In genomic region chr16:12375341-12375740, GRCh38 we compare ENCODE assay signal across 18 cellular contexts.
DNase-seq lines count a peak whose midpoint lies in the region; ATAC-seq, FAIRE-seq and TF ChIP-seq lines count a peak whose summit lies in the region.
"Had no signal": no experiment of that assay in that cellular context is flagged by ENCODE, and none has a peak within 500 bp of the region (broad histone marks: within the 10 kb centered on the region; RNA-seq: fewer than 3 reads in every experiment).

No MANE protein-coding gene starts in this region.

- H3K27me3 ChIP-seq in mesenchymal stem cell (ENCODE audit: control insufficient read depth in 1 of 2, insufficient read depth in 1 of 2, low read length in 2 of 2) (no peaks in the 10 kb centered on the region), aorta (ENCODE audit: control insufficient read depth in 1 of 2, insufficient read depth in 2 of 2, low read length in 1 of 2) (no peaks in the 10 kb centered on the region), HepG2 (ENCODE audit: control insufficient read depth in 1 of 2, insufficient read depth in 2 of 2, low read length in 2 of 2) (no peaks in the 10 kb centered on the region)

- TF ChIP-seq RAD21 in HepG2 (CRISPR knock-in tag; IDR thresholded peaks at IDR 0.05) = no peak

- POLR2A ChIA-PET in HepG2 (lab: Yijun Ruan, JAX) = no interaction called here

- BruUV-seq in HepG2 (replicated peaks; lab: Mats Ljungman, UMichigan) = no TSS peak

- peak overlapping the region in 1 of 2 experiments; percentile 29 for H3K4me3 ChIP-seq in mesenchymal stem cell (ENCODE audit: insufficient read depth in 1 of 2, low read depth in 1 of 2, low read length in 2 of 2)
- no peak overlapping the region for H3K4me3 ChIP-seq in aorta (ENCODE audit: low read length in 2 of 2)
- no peak overlapping the region for H3K4me3 ChIP-seq in HepG2 (replicated peaks in 1 of 3; ENCODE audit: insufficient read depth in 1 of 3, low read depth in 2 of 3, low read length in 3 of 3)
- H3K4me3 ChIP-seq: SK-N-MC had no signal

- no peak for TF ChIP-seq CTCF in HepG2 (CRISPR knock-in tag; IDR thresholded peaks at IDR 0.05)

- in situ Hi-C loops in HepG2 (cut with HindIII; ENCODE audit: extremely low pct_ligation_motif_present, low pct_unique_long_range_greater_than_20kb) = no loop called here

- H3K4me1 ChIP-seq in mesenchymal stem cell (ENCODE audit: control insufficient read depth, insufficient read depth, low read depth, low read length) = peaks cover 2% of the 10 kb centered on the region
- H3K4me1 ChIP-seq in aorta (ENCODE audit: control insufficient read depth in 1 of 2, insufficient read depth in 2 of 2, low read length in 2 of 2) = peaks cover 0 to 2% of the 10 kb centered on the region in 2 donors
- H3K4me1 ChIP-seq in HepG2 (ENCODE audit: insufficient read depth, low read length) = peaks cover 15% of the 10 kb centered on the region

- H3K36me3 ChIP-seq in mesenchymal stem cell (ENCODE audit: control insufficient read depth in 1 of 2, insufficient read depth in 2 of 2, low read depth in 1 of 2, low read length in 2 of 2) (no peaks in the 10 kb centered on the region), aorta (ENCODE audit: control insufficient read depth in 1 of 2, insufficient read depth in 2 of 2, low read length in 1 of 2) (no peaks in the 10 kb centered on the region), HepG2 (replicated peaks in 1 of 2; ENCODE audit: control insufficient read depth in 1 of 2, insufficient read depth in 2 of 2, low read length in 2 of 2) (no peaks in the 10 kb centered on the region)

- H3K4me2 ChIP-seq in mesenchymal stem cell (ENCODE audit: low read length, poor library complexity, severe bottlenecking) = no peak overlapping the region
- no peak overlapping the region for H3K4me2 ChIP-seq in HepG2 (ENCODE audit: low read depth, low read length)

- no peak overlapping the region for H4K91ac ChIP-seq in mesenchymal stem cell (ENCODE audit: low read length)

- no peak overlapping the region for H2AFZ ChIP-seq in mesenchymal stem cell (ENCODE audit: low read depth, low read length)
- no peak overlapping the region for H2AFZ ChIP-seq in HepG2 (ENCODE audit: low read length)

- H3K79me1 ChIP-seq in mesenchymal stem cell (replicated peaks; ENCODE audit: low read length, poor library complexity, severe bottlenecking) = peaks cover 1% of the 10 kb centered on the region

- no peaks in the 10 kb centered on the region for H3K79me2 ChIP-seq in HepG2 (ENCODE audit: insufficient read depth, low read length)

- H3K9me3 ChIP-seq in mesenchymal stem cell (ENCODE audit: control insufficient read depth, low read length) = no peaks in the 10 kb centered on the region
- H3K9me3 ChIP-seq in aorta (ENCODE audit: control insufficient read depth, low read length) = no peaks in the 10 kb centered on the region
- H3K9me3 ChIP-seq in HepG2 (ENCODE audit: low read length) = no peaks in the 10 kb centered on the region

- peak overlapping the region; percentile 27 for H3K9ac ChIP-seq in mesenchymal stem cell (ENCODE audit: low read length)
- no peak overlapping the region for H3K9ac ChIP-seq in HepG2 (ENCODE audit: insufficient read depth, low read depth, low read length)

- no peak overlapping the region for H2AK5ac ChIP-seq in mesenchymal stem cell (ENCODE audit: low read length, severe bottlenecking)

- 90% methylated on average over 7 of the region's 7 CpGs for WGBS in mesenchymal stem cell
- WGBS in aorta, 2 donors = 12 to 17% methylated on average over 7 of the region's 7 CpGs
- 74% methylated on average over 7 of the region's 7 CpGs for WGBS in HepG2 (ENCODE audit: low lambda C conversion rate)

- H4K20me1 ChIP-seq in HepG2 (ENCODE audit: insufficient read depth, low read length) = no peaks in the 10 kb centered on the region

- H2BK120ac ChIP-seq in mesenchymal stem cell (ENCODE audit: low read depth, low read length) = no peak overlapping the region

- H3K27ac ChIP-seq in mesenchymal stem cell (ENCODE audit: low read length, poor library complexity, severe bottlenecking) = no peak overlapping the region
- no peak overlapping the region for H3K27ac ChIP-seq in aorta (ENCODE audit: low read depth in 1 of 2, low read length in 2 of 2)
- no peak overlapping the region for H3K27ac ChIP-seq in HepG2 (ENCODE audit: extremely low read length, insufficient read depth, low read length)
- H3K27ac ChIP-seq: HL-60, SK-N-MC had no signal

- FAIRE-seq in HepG2 (lab: Jason Lieb, UNC) = no peak
- FAIRE-seq: H54 had no signal

- H2BK12ac ChIP-seq in mesenchymal stem cell (ENCODE audit: low read length in 2 of 2) = no peak overlapping the region

- no peak overlapping the region for H3K18ac ChIP-seq in mesenchymal stem cell (ENCODE audit: low read depth in 1 of 2, low read length in 2 of 2)

- TF ChIP-seq EP300 in HepG2 (IDR thresholded peaks at IDR 0.05; ENCODE audit: low read depth in 2 of 2, low read length in 2 of 2) = no peak
- TF ChIP-seq EP300 in HepG2 (CRISPR knock-in tag; IDR thresholded peaks at IDR 0.05; ENCODE audit: borderline replicate concordance) = no peak

- H3K14ac ChIP-seq in mesenchymal stem cell (ENCODE audit: low read length in 2 of 2) = no peak overlapping the region

- H3K23ac ChIP-seq in mesenchymal stem cell (ENCODE audit: low read length in 2 of 2) = no peak overlapping the region

- CTCF ChIA-PET in HepG2 (lab: Yijun Ruan, JAX; ENCODE audit: low intra/inter-chr PET ratio, low total read pairs) = no interaction called here

- H2BK15ac ChIP-seq in mesenchymal stem cell (ENCODE audit: low read depth, poor library complexity, severe bottlenecking) = no peak overlapping the region

- intact Hi-C loops in aorta (cut with DNase I) (no loop called here), HepG2 (cut with micrococcal nuclease; ENCODE audit: unreplicated experiment) (no loop called here)

- no peak overlapping the region for H2BK5ac ChIP-seq in mesenchymal stem cell (ENCODE audit: low read depth, low read length, poor library complexity, severe bottlenecking)

- peak; percentile 18 for DNase-seq in astrocyte of the hippocampus (ENCODE audit: low read depth, low spot score)
- peak; percentile 47 for DNase-seq in globus pallidus (ENCODE audit: low spot score)
- no peak for DNase-seq in mesenchymal stem cell
- DNase-seq in aorta = no peak
- DNase-seq in HepG2 (ENCODE audit: low spot score) = no peak
- DNase-seq: ACHN, AML-193, DMS79 treated with DMSO at 0.1 percent for 48 hours, IMR-90, MM.1S, NCI-H1105 treated with DMSO at 0.1 percent for 48 hours, NCI-H1694 had no signal

- no peak for TF ChIP-seq POLR2A in HepG2 (IDR thresholded peaks at IDR 0.05; ENCODE audit: insufficient read depth in 1 of 2, low read depth in 2 of 2, low read length in 2 of 2)

- peak; percentile 49 for ATAC-seq in aorta (ENCODE audit: low FRiP score)
- no peak for ATAC-seq in GM18517 (IDR thresholded peaks at IDR 0.05; ENCODE audit: unreplicated experiment)
- no peak for ATAC-seq in HepG2
- no peak for ATAC-seq in HG02759 (IDR thresholded peaks at IDR 0.05; ENCODE audit: unreplicated experiment)
- ATAC-seq: Panc1 had no signal

- H3K4ac ChIP-seq in mesenchymal stem cell (ENCODE audit: low read depth in 1 of 2, low read length in 2 of 2) = no peak overlapping the region

- H4K8ac ChIP-seq in mesenchymal stem cell (ENCODE audit: low read length) = no peak overlapping the region

TF ChIP-seq in HepG2, 621 proteins besides CTCF, POLR2A, EP300 and RAD21:
- TF ChIP-seq ZNF777 (CRISPR knock-in tag; IDR thresholded peaks at IDR 0.05) (no peak), ZC3H13 (CRISPR knock-in tag; IDR thresholded peaks at IDR 0.05) (no peak), SSRP1 (CRISPR knock-in tag; IDR thresholded peaks at IDR 0.05) (no peak), ZMAT3 (CRISPR knock-in tag; conservative IDR thresholded peaks at IDR 0.05) (no peak), MIER3 (CRISPR knock-in tag; IDR thresholded peaks at IDR 0.05; ENCODE audit: borderline replicate concordance) (no peak), ZSCAN21 (CRISPR knock-in tag; IDR thresholded peaks at IDR 0.05; ENCODE audit: borderline replicate concordance) (no peak)
- TF ChIP-seq, protein P1, sequence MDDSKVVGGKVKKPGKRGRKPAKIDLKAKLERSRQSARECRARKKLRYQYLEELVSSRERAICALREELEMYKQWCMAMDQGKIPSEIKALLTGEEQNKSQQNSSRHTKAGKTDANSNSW (CRISPR knock-in tag; IDR thresholded peaks at IDR 0.05; ENCODE audit: borderline replicate concordance) = no peak
- TF ChIP-seq, protein P2, sequence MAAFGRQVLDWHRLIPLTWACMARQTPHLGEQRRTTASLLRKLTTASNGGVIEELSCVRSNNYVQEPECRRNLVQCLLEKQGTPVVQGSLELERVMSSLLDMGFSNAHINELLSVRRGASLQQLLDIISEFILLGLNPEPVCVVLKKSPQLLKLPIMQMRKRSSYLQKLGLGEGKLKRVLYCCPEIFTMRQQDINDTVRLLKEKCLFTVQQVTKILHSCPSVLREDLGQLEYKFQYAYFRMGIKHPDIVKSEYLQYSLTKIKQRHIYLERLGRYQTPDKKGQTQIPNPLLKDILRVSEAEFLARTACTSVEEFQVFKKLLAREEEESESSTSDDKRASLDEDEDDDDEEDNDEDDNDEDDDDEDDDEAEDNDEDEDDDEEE (CRISPR knock-in tag; IDR thresholded peaks at IDR 0.05) = no peak
TF ChIP-seq in HepG2: peak in this region for 0.

Comparison
In these comparisons a context has a peak if more than half of its experiments do, and no peak if none do; other contexts are left out.
1. DNase-seq: peak in astrocyte of the hippocampus (single experiment) and globus pallidus (single experiment); none in mesenchymal stem cell (single experiment), aorta (0 of 2) and HepG2 (single experiment).